In genomic region chr16:84043486-84044107, GRCh38 we compare ENCODE assay signal across 1 cellular context.
TF ChIP-seq lines count a peak whose summit lies in the region.

No MANE protein-coding gene starts in this region.

TF ChIP-seq in K562, 482 proteins besides CTCF, POLR2A, EP300 and RAD21 (continued from another document and continues in another):
- 0 out of 2 replicates have a peak, but pooled peaks have one; percentile 17 for TF ChIP-seq ZBTB9 (CRISPR knock-in tag; IDR thresholded peaks at IDR 0.05)
- TF ChIP-seq RCOR1 (IDR thresholded peaks at IDR 0.05; ENCODE audit: borderline replicate concordance in 1 of 2, low read depth in 2 of 2, low read length in 2 of 2): peak; percentile 64 to 97; a peak in 3 of 4 replicates
- no peak for TF ChIP-seq SMC3 (conservative IDR thresholded peaks at IDR 0.05; ENCODE audit: insufficient read depth, low read depth, low read length)
- TF ChIP-seq BCOR (IDR thresholded peaks at IDR 0.05): peak; percentile 85; the same call in 1 of the 2 replicates
- TF ChIP-seq MEF2A (IDR thresholded peaks at IDR 0.05; ENCODE audit: control insufficient read depth, low read depth, low read length): no peak
- TF ChIP-seq MAFG (tag; conservative IDR thresholded peaks at IDR 0.05): 0 out of 2 replicates have a peak, but pooled peaks have one; percentile 38
- TF ChIP-seq TBL1XR1 (IDR thresholded peaks at IDR 0.05; ENCODE audit: low read length in 2 of 2): peak in 1 of 2 experiments; percentile 83; a peak in 2 of 4 replicates
- TF ChIP-seq MYNN (IDR thresholded peaks at IDR 0.05): no peak; the same call in 1 of the 2 replicates
- TF ChIP-seq MYNN (CRISPR knock-in tag; IDR thresholded peaks at IDR 0.05): no peak
- TF ChIP-seq CXXC5 (CRISPR knock-in tag; IDR thresholded peaks at IDR 0.05): peak; percentile 65; the same call in 1 of the 2 replicates
- TF ChIP-seq SP1 (CRISPR knock-in tag; IDR thresholded peaks at IDR 0.05): peak; percentile 57; the same call in 1 of the 2 replicates
- TF ChIP-seq ZEB2 (IDR thresholded peaks at IDR 0.05): peak; percentile 72
- TF ChIP-seq PHF21A (IDR thresholded peaks at IDR 0.05; ENCODE audit: borderline replicate concordance, low read depth): 0 out of 2 replicates have a peak, but pooled peaks have one; percentile 43
- TF ChIP-seq NRF1 (conservative IDR thresholded peaks at IDR 0.05 in 1 of 2, IDR thresholded peaks at IDR 0.05 in 1 of 2): 0 out of 4 replicates have a peak, but pooled peaks of 1 of the 2 experiments have one; percentile 21
- no peak for TF ChIP-seq HMG20B (CRISPR knock-in tag; IDR thresholded peaks at IDR 0.05)
- peak; percentile 98 for TF ChIP-seq CBFB (CRISPR knock-in tag; IDR thresholded peaks at IDR 0.05)
- peak; percentile 88 for TF ChIP-seq SMARCE1 (IDR thresholded peaks at IDR 0.05)
- peak in 1 of 2 experiments; percentile 54 for TF ChIP-seq AFF1 (IDR thresholded peaks at IDR 0.05; ENCODE audit: low read depth in 1 of 2, partially characterized antibody in 2 of 2)
- TF ChIP-seq PHF20 (IDR thresholded peaks at IDR 0.05; ENCODE audit: partially characterized antibody): peak; percentile 28
- no peak for TF ChIP-seq ID3 (CRISPR knock-in tag; IDR thresholded peaks at IDR 0.05)
- peak; percentile 50; the same call in 1 of the 2 replicates for TF ChIP-seq ID3 (tag; IDR thresholded peaks at IDR 0.05)
- peak; percentile 43; the same call in 1 of the 2 replicates for TF ChIP-seq TFAP4 (CRISPR knock-in tag; IDR thresholded peaks at IDR 0.05; ENCODE audit: borderline replicate concordance)
- peak; percentile 85 for TF ChIP-seq NCOR1 (IDR thresholded peaks at IDR 0.05)
- no peak for TF ChIP-seq SREBF2 (CRISPR knock-in tag; IDR thresholded peaks at IDR 0.05)
- peak; percentile 58; the same call in 1 of the 2 replicates for TF ChIP-seq PHB2 (IDR thresholded peaks at IDR 0.05; ENCODE audit: low read depth)
- TF ChIP-seq TCF3 (CRISPR knock-in tag; IDR thresholded peaks at IDR 0.05): peak; percentile 91
- TF ChIP-seq MBD2 (IDR thresholded peaks at IDR 0.05; ENCODE audit: borderline replicate concordance, low read depth): peak; percentile 55; the same call in 1 of the 2 replicates
- no peak for TF ChIP-seq ZNF583 (CRISPR knock-in tag; IDR thresholded peaks at IDR 0.05)
- TF ChIP-seq MTA2 (IDR thresholded peaks at IDR 0.05; ENCODE audit: low read depth): peak; percentile 87
- peak; percentile 94; the same call in 1 of the 2 replicates for TF ChIP-seq ESRRA (IDR thresholded peaks at IDR 0.05; ENCODE audit: borderline replicate concordance, low read depth)
- TF ChIP-seq HDAC1 (IDR thresholded peaks at IDR 0.05): peak in 1 of 2 experiments; percentile 79; a peak in 2 of 4 replicates
- TF ChIP-seq NFE2 (IDR thresholded peaks at IDR 0.05; ENCODE audit: low read depth): peak; percentile 67
- no peak for TF ChIP-seq HMBOX1 (IDR thresholded peaks at IDR 0.05)
- peak; percentile 55; the same call in 1 of the 2 replicates for TF ChIP-seq JUND (IDR thresholded peaks at IDR 0.05; ENCODE audit: borderline replicate concordance, low read depth, low read length)
- no peak; the same call in 2 of the 3 replicates for TF ChIP-seq JUND (tag; IDR thresholded peaks at IDR 0.05; ENCODE audit: borderline replicate concordance, low read depth, low read length)
- peak; percentile 89 for TF ChIP-seq SMAD4 (CRISPR knock-in tag; conservative IDR thresholded peaks at IDR 0.05)
- TF ChIP-seq TARDBP (IDR thresholded peaks at IDR 0.05): 0 out of 2 replicates have a peak, but pooled peaks have one; percentile 43
- TF ChIP-seq E2F6 (IDR thresholded peaks at IDR 0.05; ENCODE audit: borderline replicate concordance in 1 of 2, extremely low read depth in 1 of 2, insufficient read depth in 1 of 2, insufficient read length in 1 of 2, low read depth in 1 of 2, low read length in 1 of 2, poor library complexity in 1 of 2, severe bottlenecking in 1 of 2): peak in 1 of 2 experiments; percentile 32
- peak in 1 of 2 experiments; percentile 96; a peak in 2 of 4 replicates for TF ChIP-seq MLLT1 (IDR thresholded peaks at IDR 0.05)
- peak; percentile 50; the same call in 1 of the 2 replicates for TF ChIP-seq MITF (IDR thresholded peaks at IDR 0.05)
- no peak; the same call in 1 of the 2 replicates for TF ChIP-seq ERF (CRISPR knock-in tag; IDR thresholded peaks at IDR 0.05)
- no peak for TF ChIP-seq PBX2 (CRISPR knock-in tag; IDR thresholded peaks at IDR 0.05; ENCODE audit: low read depth)
- TF ChIP-seq PBX2 (tag; conservative IDR thresholded peaks at IDR 0.05; ENCODE audit: low read depth): no peak
- TF ChIP-seq CBX3 (IDR thresholded peaks at IDR 0.05; ENCODE audit: borderline replicate concordance in 1 of 2, low read length in 2 of 2): no peak
- TF ChIP-seq PRDM10 (IDR thresholded peaks at IDR 0.05; ENCODE audit: partially characterized antibody): peak; percentile 31
